In genomic region chr17:19461139-19461538, GRCh38 we compare ENCODE assay signal across 14 cellular contexts. TPM values are rescaled to one million over a fixed set of nuclear protein-coding genes. Genes with fewer than 3 reads are reported as not detected.
A peak's percentile ranks its signal among the peaks of the same experiment; 100 is the strongest.
DNase-seq lines count a peak whose midpoint lies in the region; TF ChIP-seq lines count a peak whose summit lies in the region.
"Had no signal": no experiment of that assay in that cellular context is flagged by ENCODE, and none has a peak within 500 bp of the region (broad histone marks: within the 10 kb centered on the region; RNA-seq: fewer than 3 reads in every experiment).

No MANE protein-coding gene starts in this region.

- no peak overlapping the region for H2AFZ ChIP-seq in OCI-LY1 (ENCODE audit: low read length)

- H3K9me3 ChIP-seq in OCI-LY1 (ENCODE audit: low read length) (no peaks in the 10 kb centered on the region), iPS-20b (ENCODE audit: insufficient read depth, low read depth, low read length) (no peaks in the 10 kb centered on the region), transverse colon (no peaks in the 10 kb centered on the region)
- H3K9me3 ChIP-seq: right lobe of liver, testis had no signal

- no peak overlapping the region for H3K4me3 ChIP-seq in OCI-LY1 (ENCODE audit: low read depth, low read length, poor library complexity, severe bottlenecking)
- peak overlapping the region; percentile 39; the same call in 1 of the 2 replicates for H3K4me3 ChIP-seq in iPS-20b (ENCODE audit: low read length)
- H3K4me3 ChIP-seq in transverse colon, result no peak overlapping the region
- H3K4me3 ChIP-seq: right lobe of liver, testis had no signal

- no peaks in the 10 kb centered on the region; the same call in 1 of the 2 replicates for H3F3A ChIP-seq in OCI-LY1 (ENCODE audit: insufficient read depth, low read length)

- DNase-seq in NCI-H1417 (lab: John Stamatoyannopoulos, UW), result peak in 2 of 3 experiments; percentile 27 to 39
- no peak for DNase-seq in NCI-H1417 treated with DMSO at 0.1 percent for 48 hours (lab: John Stamatoyannopoulos, UW)
- DNase-seq in transverse colon, result no peak
- no peak for DNase-seq in activated T-cell treated with anti-CD3 and anti-CD28 coated beads for 4 hours
- DNase-seq in OCI-M2 (lab: John Stamatoyannopoulos, UW; ENCODE audit: unreplicated experiment), result no peak
- DNase-seq in HuH-7 (ENCODE audit: low spot score), result no peak
- DNase-seq: 8988T; activated CD8-positive, alpha-beta T cell treated with anti-CD3 and anti-CD28 coated beads, Interleukin-2, amount 10 ng/mL, durations not matched to agents 7 days and 5 days; NCI-H2171; right lobe of liver; T-helper 9 cell; testis had no signal

- H3K9me2 ChIP-seq in OCI-LY1 (ENCODE audit: low read depth, low read length), result no peaks in the 10 kb centered on the region

- in situ Hi-C loops in transverse colon (cut with MboI; ENCODE audit: low pct_ligation_motif_present in 1 of 4, low pct_unique_long_range_greater_than_20kb in 1 of 4, low sequenced_read_pairs in 3 of 4), result no loop called here

- no peak for TF ChIP-seq POLR2A in transverse colon (IDR thresholded peaks at IDR 0.05)

- TF ChIP-seq CTCF in OCI-LY1 (IDR thresholded peaks at IDR 0.05; ENCODE audit: low read length), result no peak
- no peak for TF ChIP-seq CTCF in transverse colon (IDR thresholded peaks at IDR 0.05)

- intact Hi-C loops in transverse colon (cut with DNase I; ENCODE audit: low total_unique reads), result no loop called here

- no peaks in the 10 kb centered on the region for H3K79me2 ChIP-seq in OCI-LY1 (ENCODE audit: insufficient read depth, low read length)

- no peak overlapping the region for H3K4me2 ChIP-seq in OCI-LY1 (ENCODE audit: low read length)

- no peaks in the 10 kb centered on the region for H4K20me1 ChIP-seq in OCI-LY1 (ENCODE audit: insufficient read depth, low read length)

- TF ChIP-seq EP300 in transverse colon (IDR thresholded peaks at IDR 0.05; ENCODE audit: low read depth), result no peak

- H3K4me1 ChIP-seq in OCI-LY1 (ENCODE audit: insufficient read depth, low read length, severe bottlenecking), result peaks cover 38% of the 10 kb centered on the region
- peaks cover 46% of the 10 kb centered on the region for H3K4me1 ChIP-seq in iPS-20b (ENCODE audit: insufficient read depth, low read length)
- H3K4me1 ChIP-seq in transverse colon, result peaks cover 16 to 53% (median 28%) of the 10 kb centered on the region in 4 donors
- H3K4me1 ChIP-seq: right lobe of liver had no signal

- H3K36me3 ChIP-seq in OCI-LY1 (ENCODE audit: insufficient read depth, low read length) (no peaks in the 10 kb centered on the region), iPS-20b (ENCODE audit: insufficient read depth, low read depth, low read length) (no peaks in the 10 kb centered on the region), transverse colon (no peaks in the 10 kb centered on the region)
- H3K36me3 ChIP-seq: right lobe of liver had no signal

- H3K27ac ChIP-seq in OCI-LY1 (ENCODE audit: low read depth, low read length, poor library complexity, severe bottlenecking), result peak overlapping the region; percentile 33
- peak overlapping the region; percentile 87 for H3K27ac ChIP-seq in iPS-20b (ENCODE audit: low read length)
- peak overlapping the region; percentile 20 to 37 (median 31) for H3K27ac ChIP-seq in transverse colon
- H3K27ac ChIP-seq: right lobe of liver, testis had no signal

- H3K9ac ChIP-seq in OCI-LY1 (ENCODE audit: low read length) (no peak overlapping the region), iPS-20b (ENCODE audit: low read depth, low read length) (peak overlapping the region; percentile 54; the same call in 1 of the 2 replicates)

- no peaks in the 10 kb centered on the region for H3K27me3 ChIP-seq in OCI-LY1 (ENCODE audit: insufficient read depth, low read length)
- no peaks in the 10 kb centered on the region for H3K27me3 ChIP-seq in iPS-20b (ENCODE audit: insufficient read depth, low read length)
- H3K27me3 ChIP-seq in transverse colon, result no peaks in the 10 kb centered on the region
- H3K27me3 ChIP-seq: right lobe of liver, testis had no signal

RNA-seq across cellular contexts. Expression of gene RNF112, which starts 50.1 kb away (rescaled TPM):
- total RNA-seq in transverse colon, result 1 to 10 TPM; 2.2 to 7.2 (median 3.9) TPM

Comparison
In these comparisons a context has a peak if more than half of its experiments do, and no peak if none do; other contexts are left out.
1. DNase-seq: peak in NCI-H1417 (2 of 3); none in NCI-H1417 treated with DMSO at 0.1 percent for 48 hours (single experiment), transverse colon (single experiment), activated T-cell treated with anti-CD3 and anti-CD28 coated beads for 4 hours (single experiment), OCI-M2 (single experiment) and HuH-7 (single experiment).
2. H3K27ac ChIP-seq: peak in every context shown above with its lines; median percentile 87 in iPS-20b; 33 in OCI-LY1; 31 in transverse colon.